Comparison of ENCODE assay signal across 30 cellular contexts in the genomic region with DNA sequence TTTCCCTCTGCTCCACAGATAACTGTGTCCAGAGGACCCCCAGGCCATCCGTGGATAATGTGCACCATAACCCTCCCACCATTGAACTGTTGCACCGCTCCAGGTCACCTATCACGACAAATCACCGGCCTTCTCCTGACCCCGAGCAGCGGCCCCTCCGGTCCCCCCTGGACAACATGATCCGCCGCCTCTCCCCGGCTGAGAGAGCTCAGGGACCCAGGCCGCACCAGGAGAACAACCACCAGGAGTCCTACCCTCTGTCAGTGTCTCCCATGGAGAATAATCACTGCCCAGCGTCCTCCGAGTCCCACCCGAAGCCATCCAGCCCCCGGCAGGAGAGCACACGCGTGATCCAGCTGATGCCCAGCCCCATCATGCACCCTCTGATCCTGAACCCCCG.
"Had no signal": no experiment of that assay in that cellular context is flagged by ENCODE, and none has a peak within 500 bp of the region (broad histone marks: within the 10 kb centered on the region; RNA-seq: fewer than 3 reads in every experiment).

No MANE protein-coding gene starts in this region.

- ATAC-seq: activated T-cell treated with anti-CD3 and anti-CD28 coated beads, Interleukin-2, amount 50 U/mL, for 4 hours; Panc1 had no signal

- H3K9me3 ChIP-seq: MG63 had no signal

- H3K4me3 Mint-ChIP-seq: activated CD4-positive, alpha-beta memory T cell treated with anti-CD3 and anti-CD28 coated beads for 36 hours; activated CD4-positive, alpha-beta T cell treated with anti-CD3 and anti-CD28 coated beads, Interleukin-2, amount 10 ng/mL, durations not matched to agents 7 days and 5 days; activated naive CD4-positive, alpha-beta T cell treated with anti-CD3 and anti-CD28 coated beads for 36 hours; activated naive CD8-positive, alpha-beta T cell treated with anti-CD3 and anti-CD28 coated beads for 36 hours; activated T-cell treated with anti-CD3 and anti-CD28 coated beads, Interleukin-2, amount 50 U/mL, for 4 hours; activated T-helper 1 cell treated with anti-CD3 and anti-CD28 coated beads, Interleukin-12 subunit alpha, Interleukin-12 subunit beta, Interleukin-2, Interleukin-4 antibody, amounts not matched to agents 30 ng/mL and 10 ng/mL and 1 ng/mL, durations not matched to agents 14 hours and 24 hours and 36 hours had no signal

- DNase-seq: activated CD4-positive, alpha-beta memory T cell treated with anti-CD3 and anti-CD28 coated beads for 36 hours; activated CD4-positive, alpha-beta T cell treated with anti-CD3 and anti-CD28 coated beads, Interleukin-2, amount 10 ng/mL, durations not matched to agents 7 days and 5 days; activated CD8-positive, alpha-beta memory T cell treated with anti-CD3 and anti-CD28 coated beads, Interleukin-2, amount 50 U/mL, for 4 hours; activated gamma-delta T cell treated with Interleukin-2 at 50 U/mL for 16 hours; activated naive CD4-positive, alpha-beta T cell treated with anti-CD3 and anti-CD28 coated beads for 36 hours; activated naive CD8-positive, alpha-beta T cell treated with anti-CD3 and anti-CD28 coated beads for 36 hours; activated T-cell treated with anti-CD3 and anti-CD28 coated beads for 4 hours; activated T-cell treated with anti-CD3 and anti-CD28 coated beads, Interleukin-2, amount 50 U/mL, for 4 hours; amniotic stem cell; aorta; brain microvascular endothelial cell; Kasumi-1; KG1; MG63; NCI-H1048; NCI-H1105 treated with DMSO at 0.1 percent for 48 hours; NCI-H1436; NCI-H1694; NCI-H1930; NCI-H2081 treated with DMSO at 0.1 percent for 48 hours; NCI-H345; NCI-H524 treated with DMSO at 0.1 percent for 48 hours; SHP77; SJCRH30; T1000 had no signal

- H3K27ac ChIP-seq: brain microvascular endothelial cell, cardiac muscle cell, SJCRH30, SK-N-MC had no signal

- H3K4me3 ChIP-seq: cardiac muscle cell, MG63, SJCRH30, SK-N-MC had no signal

- H3K4me1 ChIP-seq: SJCRH30 had no signal

- H3K27me3 Mint-ChIP-seq: activated CD4-positive, alpha-beta memory T cell treated with anti-CD3 and anti-CD28 coated beads for 36 hours; activated CD4-positive, alpha-beta T cell treated with anti-CD3 and anti-CD28 coated beads, Interleukin-2, amount 10 ng/mL, durations not matched to agents 7 days and 5 days; activated naive CD8-positive, alpha-beta T cell treated with anti-CD3 and anti-CD28 coated beads for 36 hours had no signal

- H3K27ac Mint-ChIP-seq: activated CD4-positive, alpha-beta memory T cell treated with anti-CD3 and anti-CD28 coated beads for 36 hours; activated CD4-positive, alpha-beta T cell treated with anti-CD3 and anti-CD28 coated beads, Interleukin-2, amount 10 ng/mL, durations not matched to agents 7 days and 5 days; activated naive CD4-positive, alpha-beta T cell treated with anti-CD3 and anti-CD28 coated beads for 36 hours; activated naive CD8-positive, alpha-beta T cell treated with anti-CD3 and anti-CD28 coated beads for 36 hours; activated T-helper 1 cell treated with anti-CD3 and anti-CD28 coated beads, Interleukin-12 subunit alpha, Interleukin-12 subunit beta, Interleukin-2, Interleukin-4 antibody, amounts not matched to agents 30 ng/mL and 10 ng/mL and 1 ng/mL, durations not matched to agents 14 hours and 24 hours and 36 hours had no signal

- H3K36me3 ChIP-seq: MG63, SJCRH30, WERI-Rb-1 had no signal
